Comparison of ENCODE assay signal across 28 cellular contexts in the genomic region with DNA sequence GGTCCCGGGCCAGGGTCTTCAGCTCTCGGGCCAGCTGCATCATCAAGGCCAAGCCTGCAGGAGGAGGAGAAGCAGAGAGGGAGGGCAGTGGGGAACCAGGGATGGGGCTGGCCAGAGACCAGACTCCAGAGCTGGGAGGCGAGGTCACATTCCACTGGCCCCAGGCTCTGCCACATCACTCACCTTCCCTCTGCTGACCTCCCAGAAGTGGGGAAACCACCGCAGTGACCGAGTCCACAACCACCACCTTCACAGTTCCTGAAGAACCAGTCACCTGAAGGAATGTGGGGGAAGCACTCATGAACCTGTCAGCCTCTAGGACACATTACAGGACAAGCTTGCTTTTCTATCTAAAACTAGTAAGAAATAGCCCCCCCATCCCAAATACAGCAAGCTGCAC. TPM values are rescaled to one million over a fixed set of nuclear protein-coding genes. Genes with fewer than 3 reads are reported as not detected.
"Had no signal": no experiment of that assay in that cellular context is flagged by ENCODE, and none has a peak within 500 bp of the region (broad histone marks: within the 10 kb centered on the region; RNA-seq: fewer than 3 reads in every experiment).

No MANE protein-coding gene starts in this region.

- H3K9me3 Mint-ChIP-seq: activated naive CD4-positive, alpha-beta T cell treated with anti-CD3 and anti-CD28 coated beads, Interleukin-2, amount 50 U/mL, for 72 hours; activated naive CD8-positive, alpha-beta T cell treated with anti-CD3 and anti-CD28 coated beads, Interleukin-2, amount 50 U/mL, for 24 hours; brain; T-helper 1 cell treated with Interleukin-12 subunit alpha and Interleukin-12 subunit beta and Interleukin-4 antibody, amounts not matched to agents 30 μg/mL and 1 μg/mL, for 36 hours; WTC11 had no signal

- H3K27me3 Mint-ChIP-seq: activated naive CD8-positive, alpha-beta T cell treated with anti-CD3 and anti-CD28 coated beads, Interleukin-2, amount 50 U/mL, for 24 hours; brain had no signal

- H3K27me3 ChIP-seq: ascending aorta, MG63, SJSA1 had no signal

- ATAC-seq: activated CD8-positive, alpha-beta T cell treated with anti-CD3 and anti-CD28 coated beads, Interleukin-2, amount 10 ng/mL, durations not matched to agents 7 days and 5 days; activated naive CD4-positive, alpha-beta T cell treated with anti-CD3 and anti-CD28 coated beads, Interleukin-2, amount 50 U/mL, for 72 hours; activated naive CD8-positive, alpha-beta T cell treated with anti-CD3 and anti-CD28 coated beads, Interleukin-2, amount 50 U/mL, for 24 hours; SK-N-SH treated with all-trans-retinoic acid at 6 μM for 48 hours; WTC11 had no signal

- DNase-seq: activated CD4-positive, alpha-beta T cell treated with anti-CD3 and anti-CD28 coated beads for 48 hours; activated CD4-positive, alpha-beta T cell treated with anti-CD3 and anti-CD28 coated beads, Interleukin-2, amount 50 U/mL, for 4 hours; activated CD4-positive, CD25-positive, alpha-beta regulatory T cell treated with anti-CD3 and anti-CD28 coated beads, Interleukin-2, amount 50 U/mL, for 72 hours; activated CD8-positive, alpha-beta memory T cell treated with anti-CD3 and anti-CD28 coated beads, Interleukin-2, amount 50 U/mL, for 48 hours; activated CD8-positive, alpha-beta T cell treated with anti-CD3 and anti-CD28 coated beads, Interleukin-2, amount 10 ng/mL, durations not matched to agents 7 days and 5 days; activated naive CD4-positive, alpha-beta T cell; activated naive CD8-positive, alpha-beta T cell treated with anti-CD3 and anti-CD28 coated beads, Interleukin-2, amount 50 U/mL, for 24 hours; activated T-cell treated with anti-CD3 and anti-CD28 coated beads, Interleukin-2, amount 50 U/mL, for 1 hour; amniotic stem cell; KG1; MG63; MV-4-11; NCI-H1092 treated with DMSO at 0.1 percent for 48 hours; NCI-H1417 treated with DMSO at 0.1 percent for 48 hours; NCI-H1694; NCI-H2029 treated with DMSO at 0.1 percent for 48 hours; NCI-H446; NCI-H524; SHP77; SW 1271 had no signal

- H3K27ac ChIP-seq: ascending aorta, SJSA1 had no signal

- H3K9me3 ChIP-seq: ascending aorta, MG63, SJSA1 had no signal

- H3K4me3 ChIP-seq: ascending aorta, MG63, SJSA1 had no signal

- H3K4me1 Mint-ChIP-seq: WTC11 had no signal

- H3K27ac Mint-ChIP-seq: activated CD8-positive, alpha-beta T cell treated with anti-CD3 and anti-CD28 coated beads, Interleukin-2, amount 10 ng/mL, durations not matched to agents 7 days and 5 days; activated naive CD4-positive, alpha-beta T cell treated with anti-CD3 and anti-CD28 coated beads, Interleukin-2, amount 50 U/mL, for 72 hours; activated naive CD8-positive, alpha-beta T cell treated with anti-CD3 and anti-CD28 coated beads, Interleukin-2, amount 50 U/mL, for 24 hours; brain; T-helper 1 cell treated with Interleukin-12 subunit alpha and Interleukin-12 subunit beta and Interleukin-4 antibody, amounts not matched to agents 30 μg/mL and 1 μg/mL, for 36 hours; WTC11 had no signal

- H3K4me3 Mint-ChIP-seq: activated CD8-positive, alpha-beta T cell treated with anti-CD3 and anti-CD28 coated beads, Interleukin-2, amount 10 ng/mL, durations not matched to agents 7 days and 5 days; activated naive CD8-positive, alpha-beta T cell treated with anti-CD3 and anti-CD28 coated beads, Interleukin-2, amount 50 U/mL, for 24 hours; brain; T-helper 1 cell treated with Interleukin-12 subunit alpha and Interleukin-12 subunit beta and Interleukin-4 antibody, amounts not matched to agents 30 μg/mL and 1 μg/mL, for 36 hours; WTC11 had no signal

- H3K4me1 ChIP-seq: ascending aorta had no signal

RNA-seq across cellular contexts. Expression of a gene that starts 18.1 kb away (rescaled TPM):
- total RNA-seq: activated CD8-positive, alpha-beta T cell treated with anti-CD3 and anti-CD28 coated beads, Interleukin-2, amount 10 ng/mL, durations not matched to agents 7 days and 5 days; activated naive CD4-positive, alpha-beta T cell treated with anti-CD3 and anti-CD28 coated beads, Interleukin-2, amount 50 U/mL, for 72 hours; ascending aorta; LHCN-M2; SJSA1; WTC11 had no signal

RNA-seq across cellular contexts. Expression of a gene that starts 44.3 kb away (rescaled TPM):
- total RNA-seq: activated CD8-positive, alpha-beta T cell treated with anti-CD3 and anti-CD28 coated beads, Interleukin-2, amount 10 ng/mL, durations not matched to agents 7 days and 5 days; ascending aorta; SJSA1 had no signal
